Comparison of ENCODE assay signal across 16 cellular contexts in the genomic region with DNA sequence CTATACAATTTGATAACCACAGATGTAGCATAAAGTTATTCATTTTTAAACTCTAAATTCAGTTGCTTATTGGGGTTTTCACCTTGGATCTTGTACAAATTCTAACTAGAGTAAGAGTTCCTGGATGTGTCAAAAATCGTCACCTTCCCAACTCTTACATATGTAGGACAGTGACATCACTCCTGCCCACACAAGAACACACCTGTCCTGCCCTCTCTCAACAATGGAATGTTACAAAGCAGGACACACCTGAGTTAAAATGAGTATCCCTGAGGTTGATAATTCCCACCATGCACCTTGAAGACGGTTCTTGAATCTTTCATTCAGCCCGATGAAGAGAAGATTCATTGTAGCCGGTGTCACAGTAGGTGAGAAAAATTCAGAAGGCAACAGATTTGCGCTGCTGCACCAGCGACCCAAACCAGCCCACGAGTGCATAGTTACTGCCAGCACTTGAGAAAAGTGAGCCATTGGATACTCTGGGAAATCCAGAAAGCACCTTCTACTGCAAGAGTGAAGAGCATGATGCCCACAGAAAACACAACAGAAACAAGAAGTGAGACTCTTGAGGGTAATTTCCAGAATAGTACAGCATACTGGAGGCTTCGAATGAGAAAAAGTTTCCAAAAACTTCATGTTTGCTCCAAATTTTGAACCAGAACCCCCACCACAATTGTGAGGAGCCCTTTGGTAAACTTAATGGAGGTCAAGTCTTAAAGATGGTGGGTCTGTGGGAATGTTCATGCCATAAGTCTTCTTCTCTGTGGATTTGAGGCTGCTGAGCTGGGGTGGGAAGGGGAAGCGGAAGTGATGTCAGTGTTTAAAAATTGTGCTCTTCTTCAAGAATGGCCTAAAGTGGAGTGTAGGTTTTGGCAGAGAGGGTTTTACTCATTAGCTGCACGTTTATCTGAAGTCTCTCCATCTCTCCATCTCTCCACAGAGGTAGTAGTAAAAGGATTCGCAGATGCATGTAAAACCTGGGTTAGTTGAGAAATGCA. TPM values are rescaled to one million over a fixed set of nuclear protein-coding genes. Genes with fewer than 3 reads are reported as not detected.
DNase-seq lines count a peak whose midpoint lies in the region; ATAC-seq and FAIRE-seq lines count a peak whose summit lies in the region.
"Had no signal": no experiment of that assay in that cellular context is flagged by ENCODE, and none has a peak within 500 bp of the region (broad histone marks: within the 10 kb centered on the region; RNA-seq: fewer than 3 reads in every experiment).

No MANE protein-coding gene starts in this region.

- WGBS in small intestine, 3 donors = 78 to 83% (median 79%) methylated on average over 11 of the region's 11 CpGs

- H3K27me3 ChIP-seq in effector memory CD4-positive, alpha-beta T cell (replicated peaks; ENCODE audit: control insufficient read depth, insufficient read depth, low read length, poor library complexity, severe bottlenecking) = no peaks in the 10 kb centered on the region
- H3K27me3 ChIP-seq in small intestine (ENCODE audit: control insufficient read depth in 2 of 2, insufficient read depth in 2 of 2, low read length in 2 of 2) = no peaks in the 10 kb centered on the region

- peak; percentile 97 for ATAC-seq in GM18502 (IDR thresholded peaks at IDR 0.05; ENCODE audit: poor library complexity, unreplicated experiment)
- ATAC-seq in GM19455 (IDR thresholded peaks at IDR 0.05; ENCODE audit: unreplicated experiment) = peak; percentile 77
- ATAC-seq in HG02884 (IDR thresholded peaks at IDR 0.05; ENCODE audit: unreplicated experiment) = peak; percentile 92
- no peak for ATAC-seq in activated CD4-positive, CD25-positive, alpha-beta regulatory T cell treated with anti-CD3 and anti-CD28 coated beads, Interleukin-2, amount 50 U/mL, for 24 hours
- ATAC-seq: natural killer cell treated with Interleukin-12 subunit alpha and Interleukin-12 subunit beta and Interleukin-15 and Interleukin-18, amount 100 ng/mL, for 72 hours had no signal

- FAIRE-seq in small intestine (lab: Jason Lieb, UNC) = no peak
- FAIRE-seq: kidney, TTC549 had no signal

- peak; percentile 64 for DNase-seq in MV-4-11 (lab: John Stamatoyannopoulos, UW)
- DNase-seq in effector memory CD4-positive, alpha-beta T cell = no peak
- no peak for DNase-seq in mesenteric fat pad (ENCODE audit: low spot score)
- no peak for DNase-seq in small intestine
- DNase-seq: activated CD8-positive, alpha-beta memory T cell treated with anti-CD3 and anti-CD28 coated beads, Interleukin-2, amount 50 U/mL, for 4 hours; DMS79 treated with DMSO at 0.1 percent for 48 hours; foreskin fibroblast; kidney; NCI-H446 treated with DMSO at 0.1 percent for 48 hours had no signal

- no peak overlapping the region for H3K27ac ChIP-seq in effector memory CD4-positive, alpha-beta T cell (ENCODE audit: insufficient read depth, low read length, poor library complexity, severe bottlenecking)
- H3K27ac ChIP-seq in small intestine (ENCODE audit: low read depth in 1 of 2, low read length in 1 of 2) = no peak overlapping the region
- H3K27ac ChIP-seq: RWPE1 had no signal

- no peaks in the 10 kb centered on the region for H3K9me3 ChIP-seq in effector memory CD4-positive, alpha-beta T cell (ENCODE audit: control insufficient read depth, low read length)
- H3K9me3 ChIP-seq in small intestine (ENCODE audit: control insufficient read depth, low read depth) = no peaks in the 10 kb centered on the region

- H3K4me1 ChIP-seq in effector memory CD4-positive, alpha-beta T cell (ENCODE audit: control insufficient read depth, insufficient read depth, low read length, poor library complexity, severe bottlenecking) = no peaks in the 10 kb centered on the region
- no peaks in the 10 kb centered on the region for H3K4me1 ChIP-seq in small intestine (ENCODE audit: control insufficient read depth in 2 of 2, insufficient read depth in 1 of 2, low read depth in 1 of 2, low read length in 1 of 2)

- H3K4me3 ChIP-seq in effector memory CD4-positive, alpha-beta T cell (ENCODE audit: insufficient read depth, low read depth, low read length, poor library complexity, severe bottlenecking) = no peak overlapping the region
- H3K4me3 ChIP-seq in small intestine (ENCODE audit: low read depth in 1 of 2, low read length in 2 of 2) = no peak overlapping the region

- H3K36me3 ChIP-seq in effector memory CD4-positive, alpha-beta T cell (ENCODE audit: control insufficient read depth, insufficient read depth, low read length) = no peaks in the 10 kb centered on the region
- no peaks in the 10 kb centered on the region for H3K36me3 ChIP-seq in small intestine (ENCODE audit: control insufficient read depth in 2 of 2, insufficient read depth in 2 of 2, low read length in 2 of 2)

RNA-seq across cellular contexts. Expression of a gene that starts 34.7 kb away (rescaled TPM):
- 1.1 TPM for total RNA-seq in mesenteric fat pad
- 1 to 10 TPM in 1 of 3 donors, under 1 TPM in 1, not detected in 1; 0.27 to 1.4 TPM for polyA plus RNA-seq in small intestine
- total RNA-seq: natural killer cell treated with Interleukin-12 subunit alpha and Interleukin-12 subunit beta and Interleukin-15 and Interleukin-18, amount 100 ng/mL, for 72 hours had no signal

Comparison
In these comparisons a context has a peak if more than half of its experiments do, and no peak if none do; other contexts are left out.
1. ATAC-seq: peak in GM18502 (single experiment), GM19455 (single experiment) and HG02884 (single experiment); none in activated CD4-positive, CD25-positive, alpha-beta regulatory T cell treated with anti-CD3 and anti-CD28 coated beads, Interleukin-2, amount 50 U/mL, for 24 hours (0 of 2).